ENCODE assay signal across 17 cellular contexts in genomic region chr16:59593256-59593655, GRCh38.
DNase-seq lines count a peak whose midpoint lies in the region; ATAC-seq and TF ChIP-seq lines count a peak whose summit lies in the region.
"Had no signal": no experiment of that assay in that cellular context is flagged by ENCODE, and none has a peak within 500 bp of the region (broad histone marks: within the 10 kb centered on the region; RNA-seq: fewer than 3 reads in every experiment).

No MANE protein-coding gene starts in this region.

- H3K36me3 Mint-ChIP-seq in activated naive CD8-positive, alpha-beta T cell treated with anti-CD3 and anti-CD28 coated beads, Interleukin-2, amount 50 U/mL, for 24 hours (ENCODE audit: low read depth) = no peaks in the 10 kb centered on the region
- H3K36me3 Mint-ChIP-seq in mesothelial cell of epicardium = no peaks in the 10 kb centered on the region
- H3K36me3 Mint-ChIP-seq: brain had no signal

- no peak overlapping the region for H3K4me3 ChIP-seq in cardiac fibroblast (replicated peaks in 1 of 2; ENCODE audit: low read depth in 2 of 2, low read length in 2 of 2)
- H3K4me3 ChIP-seq in osteoblast (ENCODE audit: insufficient read depth, low read length) = no peak overlapping the region

- H3K4me3 Mint-ChIP-seq in activated naive CD8-positive, alpha-beta T cell treated with anti-CD3 and anti-CD28 coated beads, Interleukin-2, amount 50 U/mL, for 24 hours = no peak overlapping the region
- no peak overlapping the region for H3K4me3 Mint-ChIP-seq in mesothelial cell of epicardium
- H3K4me3 Mint-ChIP-seq: brain; stimulated activated naive CD8-positive, alpha-beta T cell treated with anti-CD3 and anti-CD28 coated beads, Interleukin-15, Interleukin-2, amounts not matched to agents 100 ng/mL and 50 ng/mL, for 24 hours had no signal

- no peaks in the 10 kb centered on the region for H3K4me1 Mint-ChIP-seq in activated naive CD8-positive, alpha-beta T cell treated with anti-CD3 and anti-CD28 coated beads, Interleukin-2, amount 50 U/mL, for 24 hours
- H3K4me1 Mint-ChIP-seq in mesothelial cell of epicardium = peaks cover 5% of the 10 kb centered on the region

- H3K4me1 ChIP-seq in osteoblast (ENCODE audit: insufficient read depth, low read length) = peaks cover 30% of the 10 kb centered on the region
- H3K4me1 ChIP-seq: Caco-2 had no signal

- no peaks in the 10 kb centered on the region for H3K27me3 Mint-ChIP-seq in activated naive CD8-positive, alpha-beta T cell treated with anti-CD3 and anti-CD28 coated beads, Interleukin-2, amount 50 U/mL, for 24 hours
- peaks cover 2% of the 10 kb centered on the region for H3K27me3 Mint-ChIP-seq in mesothelial cell of epicardium (ENCODE audit: low read depth)
- H3K27me3 Mint-ChIP-seq: brain; stimulated activated naive CD8-positive, alpha-beta T cell treated with anti-CD3 and anti-CD28 coated beads, Interleukin-15, Interleukin-2, amounts not matched to agents 100 ng/mL and 50 ng/mL, for 24 hours had no signal

- no peaks in the 10 kb centered on the region for H3K79me2 ChIP-seq in osteoblast (ENCODE audit: insufficient read depth, low read length)

- H3K9me3 Mint-ChIP-seq in activated naive CD8-positive, alpha-beta T cell treated with anti-CD3 and anti-CD28 coated beads, Interleukin-2, amount 50 U/mL, for 24 hours = peaks cover 4% of the 10 kb centered on the region
- H3K9me3 Mint-ChIP-seq in mesothelial cell of epicardium = no peaks in the 10 kb centered on the region

- H3K27me3 ChIP-seq in osteoblast (ENCODE audit: insufficient read depth, low read length) = no peaks in the 10 kb centered on the region

- peak overlapping the region; percentile 50 for H3K27ac ChIP-seq in osteoblast (ENCODE audit: low read depth, low read length)

- no peak for TF ChIP-seq CTCF in cardiac fibroblast (IDR thresholded peaks at IDR 0.05; ENCODE audit: low read depth, low read length)
- no peak for TF ChIP-seq CTCF in osteoblast (IDR thresholded peaks at IDR 0.05; ENCODE audit: extremely low read depth, low read depth, low read length)
- no peak for TF ChIP-seq CTCF in mesothelial cell of epicardium (IDR thresholded peaks at IDR 0.05; ENCODE audit: unreplicated experiment)

- no peaks in the 10 kb centered on the region for H4K20me1 ChIP-seq in osteoblast (ENCODE audit: insufficient read depth, low read length)

- peak overlapping the region; percentile 72 for H3K4me2 ChIP-seq in osteoblast (ENCODE audit: insufficient read depth, low read length)

- H3K27ac Mint-ChIP-seq in activated naive CD8-positive, alpha-beta T cell treated with anti-CD3 and anti-CD28 coated beads, Interleukin-2, amount 50 U/mL, for 24 hours = no peak overlapping the region
- H3K27ac Mint-ChIP-seq in mesothelial cell of epicardium = no peak overlapping the region
- H3K27ac Mint-ChIP-seq: brain; progenitor cell of endocrine pancreas; stimulated activated naive CD8-positive, alpha-beta T cell treated with anti-CD3 and anti-CD28 coated beads, Interleukin-15, Interleukin-2, amounts not matched to agents 100 ng/mL and 50 ng/mL, for 24 hours had no signal

- ATAC-seq in activated naive CD8-positive, alpha-beta T cell treated with anti-CD3 and anti-CD28 coated beads, Interleukin-2, amount 50 U/mL, for 24 hours = no peak
- ATAC-seq: SK-N-SH treated with all-trans-retinoic acid at 6 μM for 48 hours had no signal

- H2AFZ ChIP-seq in osteoblast (ENCODE audit: low read length) = no peak overlapping the region

- DNase-seq in ELR (ENCODE audit: low read depth) (peak; percentile 88), HT1080 (ENCODE audit: low read depth) (peak; percentile 60), cardiac fibroblast (ENCODE audit: low read depth in 2 of 2) (peak; percentile 16 to 83), osteoblast (ENCODE audit: insufficient read length, low spot score, missing footprints) (no peak), mesothelial cell of epicardium (ENCODE audit: low spot score in 2 of 2, unreplicated experiment in 2 of 2) (no peak), DMS79 (lab: John Stamatoyannopoulos, UW) (no peak)
- no peak for DNase-seq in activated effector memory CD4-positive, alpha-beta T cell treated with anti-CD3 and anti-CD28 coated beads, Interleukin-2, amount 50 U/mL, for 16 hours
- DNase-seq in activated naive CD8-positive, alpha-beta T cell treated with anti-CD3 and anti-CD28 coated beads, Interleukin-2, amount 50 U/mL, for 24 hours = no peak
- DNase-seq: activated T-cell treated with anti-CD3 and anti-CD28 coated beads, Interleukin-2, amount 50 U/mL, for 1 hour; Caco-2; GOT3; NCI-H82; stimulated activated CD4-positive, alpha-beta T cell treated with anti-CD3 and anti-CD28 coated beads, Interleukin-4, amount 100 ng/mL, for 4 hours had no signal

- no peaks in the 10 kb centered on the region for H3K9me3 ChIP-seq in osteoblast (ENCODE audit: low read depth, low read length)
- H3K9me3 ChIP-seq: Caco-2 had no signal

- H3K36me3 ChIP-seq in osteoblast (ENCODE audit: insufficient read depth, low read length) = no peaks in the 10 kb centered on the region

Comparison
In these comparisons a context has a peak if more than half of its experiments do, and no peak if none do; other contexts are left out.
1. DNase-seq: peak in ELR (single experiment), HT1080 (single experiment) and cardiac fibroblast (2 of 2); none in osteoblast (single experiment), activated effector memory CD4-positive, alpha-beta T cell treated with anti-CD3 and anti-CD28 coated beads, Interleukin-2, amount 50 U/mL, for 16 hours (single experiment), activated naive CD8-positive, alpha-beta T cell treated with anti-CD3 and anti-CD28 coated beads, Interleukin-2, amount 50 U/mL, for 24 hours (single experiment), mesothelial cell of epicardium (0 of 2) and DMS79 (single experiment).